In the genomic region with DNA sequence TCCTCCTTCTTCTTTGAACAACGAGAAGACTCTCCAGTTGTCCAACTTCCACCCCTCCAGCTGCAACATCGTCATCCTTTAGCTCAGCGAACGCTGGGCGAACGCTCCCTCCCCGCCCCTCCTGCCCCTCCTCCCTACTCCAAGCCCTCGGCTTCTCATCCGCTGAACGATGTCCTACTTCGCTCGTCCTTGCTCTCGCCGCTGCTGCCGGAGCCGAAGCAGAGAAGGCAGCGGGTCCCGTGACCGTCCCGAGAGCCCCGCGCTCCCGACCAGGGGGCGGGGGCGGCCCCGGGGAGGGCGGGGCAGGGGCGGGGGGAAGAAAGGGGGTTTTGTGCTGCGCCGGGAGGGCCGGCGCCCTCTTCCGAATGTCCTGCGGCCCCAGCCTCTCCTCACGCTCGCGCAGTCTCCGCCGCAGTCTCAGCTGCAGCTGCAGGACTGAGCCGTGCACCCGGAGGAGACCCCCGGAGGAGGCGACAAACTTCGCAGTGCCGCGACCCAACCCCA, we compare ENCODE assay signal across 2 cellular contexts.
TF ChIP-seq lines count a peak whose summit lies in the region.

A gene with protein sequence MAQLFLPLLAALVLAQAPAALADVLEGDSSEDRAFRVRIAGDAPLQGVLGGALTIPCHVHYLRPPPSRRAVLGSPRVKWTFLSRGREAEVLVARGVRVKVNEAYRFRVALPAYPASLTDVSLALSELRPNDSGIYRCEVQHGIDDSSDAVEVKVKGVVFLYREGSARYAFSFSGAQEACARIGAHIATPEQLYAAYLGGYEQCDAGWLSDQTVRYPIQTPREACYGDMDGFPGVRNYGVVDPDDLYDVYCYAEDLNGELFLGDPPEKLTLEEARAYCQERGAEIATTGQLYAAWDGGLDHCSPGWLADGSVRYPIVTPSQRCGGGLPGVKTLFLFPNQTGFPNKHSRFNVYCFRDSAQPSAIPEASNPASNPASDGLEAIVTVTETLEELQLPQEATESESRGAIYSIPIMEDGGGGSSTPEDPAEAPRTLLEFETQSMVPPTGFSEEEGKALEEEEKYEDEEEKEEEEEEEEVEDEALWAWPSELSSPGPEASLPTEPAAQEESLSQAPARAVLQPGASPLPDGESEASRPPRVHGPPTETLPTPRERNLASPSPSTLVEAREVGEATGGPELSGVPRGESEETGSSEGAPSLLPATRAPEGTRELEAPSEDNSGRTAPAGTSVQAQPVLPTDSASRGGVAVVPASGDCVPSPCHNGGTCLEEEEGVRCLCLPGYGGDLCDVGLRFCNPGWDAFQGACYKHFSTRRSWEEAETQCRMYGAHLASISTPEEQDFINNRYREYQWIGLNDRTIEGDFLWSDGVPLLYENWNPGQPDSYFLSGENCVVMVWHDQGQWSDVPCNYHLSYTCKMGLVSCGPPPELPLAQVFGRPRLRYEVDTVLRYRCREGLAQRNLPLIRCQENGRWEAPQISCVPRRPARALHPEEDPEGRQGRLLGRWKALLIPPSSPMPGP (plus strand): TSS at position 357 of the 504 bp plus-strand sequence. CDS start 3,938 bp downstream, outside the sequence.

TF ChIP-seq in H1, 55 proteins besides CTCF, POLR2A, EP300 and RAD21:
- TF ChIP-seq SIN3A (conservative IDR thresholded peaks at IDR 0.05 in 1 of 2, IDR thresholded peaks at IDR 0.05 in 1 of 2; ENCODE audit: low read depth in 1 of 2, low read length in 2 of 2) (peak in 1 of 2 experiments; percentile 51; a peak in 1 of 4 replicates), EGR1 (IDR thresholded peaks at IDR 0.05; ENCODE audit: borderline replicate concordance, low read depth, low read length) (no peak), SP2 (IDR thresholded peaks at IDR 0.05; ENCODE audit: low read length) (no peak), KDM4A (IDR thresholded peaks at IDR 0.05; ENCODE audit: low read depth, low read length, severe bottlenecking) (peak; percentile 21), FOSL1 (IDR thresholded peaks at IDR 0.05; ENCODE audit: insufficient read depth, low read depth, low read length) (no peak), ZNF274 (IDR thresholded peaks at IDR 0.05; ENCODE audit: borderline replicate concordance, extremely low read depth, low read length) (no peak), RBBP5 (IDR thresholded peaks at IDR 0.05; ENCODE audit: borderline replicate concordance, low read depth, low read length) (no peak; the same call in 1 of the 2 replicates), CEBPB (IDR thresholded peaks at IDR 0.05; ENCODE audit: low read depth, low read length) (no peak), TBP (IDR thresholded peaks at IDR 0.05; ENCODE audit: low read depth, low read length) (peak; percentile 53), SUZ12 (IDR thresholded peaks at IDR 0.05; ENCODE audit: low read length) (no peak)
- TF ChIP-seq, protein P1, sequence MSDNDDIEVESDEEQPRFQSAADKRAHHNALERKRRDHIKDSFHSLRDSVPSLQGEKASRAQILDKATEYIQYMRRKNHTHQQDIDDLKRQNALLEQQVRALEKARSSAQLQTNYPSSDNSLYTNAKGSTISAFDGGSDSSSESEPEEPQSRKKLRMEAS (IDR thresholded peaks at IDR 0.05), result no peak

TF ChIP-seq in neural cell, 6 proteins besides CTCF, POLR2A, EP300 and RAD21:
- no peak for TF ChIP-seq POLR2AphosphoS5 (IDR thresholded peaks at IDR 0.05)
- no peak for TF ChIP-seq TAF1 (IDR thresholded peaks at IDR 0.05; ENCODE audit: low read depth)
- no peak for TF ChIP-seq MXI1 (conservative IDR thresholded peaks at IDR 0.05; ENCODE audit: poor library complexity, severe bottlenecking)
- no peak for TF ChIP-seq EZH2 (IDR thresholded peaks at IDR 0.05; ENCODE audit: borderline replicate concordance, insufficient read depth, low read length, poor library complexity, severe bottlenecking)
- TF ChIP-seq, protein P2, sequence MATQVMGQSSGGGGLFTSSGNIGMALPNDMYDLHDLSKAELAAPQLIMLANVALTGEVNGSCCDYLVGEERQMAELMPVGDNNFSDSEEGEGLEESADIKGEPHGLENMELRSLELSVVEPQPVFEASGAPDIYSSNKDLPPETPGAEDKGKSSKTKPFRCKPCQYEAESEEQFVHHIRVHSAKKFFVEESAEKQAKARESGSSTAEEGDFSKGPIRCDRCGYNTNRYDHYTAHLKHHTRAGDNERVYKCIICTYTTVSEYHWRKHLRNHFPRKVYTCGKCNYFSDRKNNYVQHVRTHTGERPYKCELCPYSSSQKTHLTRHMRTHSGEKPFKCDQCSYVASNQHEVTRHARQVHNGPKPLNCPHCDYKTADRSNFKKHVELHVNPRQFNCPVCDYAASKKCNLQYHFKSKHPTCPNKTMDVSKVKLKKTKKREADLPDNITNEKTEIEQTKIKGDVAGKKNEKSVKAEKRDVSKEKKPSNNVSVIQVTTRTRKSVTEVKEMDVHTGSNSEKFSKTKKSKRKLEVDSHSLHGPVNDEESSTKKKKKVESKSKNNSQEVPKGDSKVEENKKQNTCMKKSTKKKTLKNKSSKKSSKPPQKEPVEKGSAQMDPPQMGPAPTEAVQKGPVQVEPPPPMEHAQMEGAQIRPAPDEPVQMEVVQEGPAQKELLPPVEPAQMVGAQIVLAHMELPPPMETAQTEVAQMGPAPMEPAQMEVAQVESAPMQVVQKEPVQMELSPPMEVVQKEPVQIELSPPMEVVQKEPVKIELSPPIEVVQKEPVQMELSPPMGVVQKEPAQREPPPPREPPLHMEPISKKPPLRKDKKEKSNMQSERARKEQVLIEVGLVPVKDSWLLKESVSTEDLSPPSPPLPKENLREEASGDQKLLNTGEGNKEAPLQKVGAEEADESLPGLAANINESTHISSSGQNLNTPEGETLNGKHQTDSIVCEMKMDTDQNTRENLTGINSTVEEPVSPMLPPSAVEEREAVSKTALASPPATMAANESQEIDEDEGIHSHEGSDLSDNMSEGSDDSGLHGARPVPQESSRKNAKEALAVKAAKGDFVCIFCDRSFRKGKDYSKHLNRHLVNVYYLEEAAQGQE (IDR thresholded peaks at IDR 0.05; ENCODE audit: borderline replicate concordance), result no peak
- no peak for TF ChIP-seq SMC3 (conservative IDR thresholded peaks at IDR 0.05; ENCODE audit: poor library complexity)
